In genomic region chr17:60971515-60972369, GRCh38 we compare ENCODE assay signal across 8 cellular contexts.
DNase-seq lines count a peak whose midpoint lies in the region; ATAC-seq, FAIRE-seq and TF ChIP-seq lines count a peak whose summit lies in the region.

No MANE protein-coding gene starts in this region.

- H3K27me3 ChIP-seq in pancreas, result no peaks in the 10 kb centered on the region

- FAIRE-seq in pancreas (lab: Jason Lieb, UNC), result no peak

- ATAC-seq in GM21786 (IDR thresholded peaks at IDR 0.05; ENCODE audit: unreplicated experiment) (peak; percentile 48), pancreas (peak in 3 of 4 donors; percentile 61 to 79 (median 75)), GM18873 (IDR thresholded peaks at IDR 0.05; ENCODE audit: low FRiP score, unreplicated experiment) (no peak)
- ATAC-seq in activated CD4-positive, CD25-positive, alpha-beta regulatory T cell treated with anti-CD3 and anti-CD28 coated beads, Interleukin-2, amount 50 U/mL, for 24 hours, result no peak

- peak in 2 of 4 donors; percentile 21 to 25 for TF ChIP-seq CTCF in pancreas (IDR thresholded peaks at IDR 0.05)

- H3K4me1 ChIP-seq in pancreas, result no peaks in the 10 kb centered on the region

- H3K9me3 ChIP-seq in pancreas, result no peaks in the 10 kb centered on the region

- H3K27ac ChIP-seq in pancreas, result no peak overlapping the region

- H3K4me3 ChIP-seq in pancreas, result no peak overlapping the region

- 43 to 66% methylated on average over 6 of the region's 6 CpGs for WGBS in pancreas, 2 donors

- intact Hi-C loops in pancreas (cut with DNase I), result no loop called here

- DNase-seq in CD1c-positive myeloid dendritic cell (ENCODE audit: extremely low spot score), result peak; percentile 24
- peak; percentile 4 for DNase-seq in NCI-H345 treated with DMSO at 0.1 percent for 48 hours (lab: John Stamatoyannopoulos, UW; ENCODE audit: unreplicated experiment)
- DNase-seq in activated CD4-positive, alpha-beta T cell treated with anti-CD3 and anti-CD28 coated beads for 4 hours, result peak; percentile 9 to 23
- DNase-seq in fibroblast of gingiva (ENCODE audit: low read depth), result peak; percentile 48
- peak in 1 of 6 donors; percentile 25 for DNase-seq in pancreas

- H3K36me3 ChIP-seq in pancreas, result no peaks in the 10 kb centered on the region

Comparison
In these comparisons a context has a peak if more than half of its experiments do, and no peak if none do; other contexts are left out.
1. ATAC-seq: peak in GM21786 (single experiment) and pancreas (3 of 4); none in activated CD4-positive, CD25-positive, alpha-beta regulatory T cell treated with anti-CD3 and anti-CD28 coated beads, Interleukin-2, amount 50 U/mL, for 24 hours (0 of 2) and GM18873 (single experiment).